14 cellular contexts compared by ENCODE assay signal in the genomic region with DNA sequence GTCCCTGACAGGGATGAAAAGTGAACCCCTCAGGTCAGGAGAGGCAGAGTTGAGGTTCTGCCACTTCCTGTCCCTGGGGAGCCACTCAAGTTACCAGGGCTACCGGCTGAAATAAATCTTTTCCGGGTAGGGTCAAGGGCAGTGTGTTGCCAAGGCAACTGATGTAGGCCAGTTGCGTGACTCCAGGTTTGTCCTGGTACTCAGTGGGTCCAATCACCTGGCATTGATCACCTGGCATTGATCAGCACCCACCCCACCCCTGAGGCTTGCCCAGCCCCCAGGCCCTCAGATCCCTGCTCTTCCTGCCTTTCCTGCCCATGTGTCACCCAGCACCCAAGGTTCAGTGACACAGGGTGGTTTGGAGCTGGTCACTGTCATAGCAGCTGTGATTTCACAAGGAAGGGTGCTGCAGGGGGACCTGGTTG. TPM values are rescaled to one million over a fixed set of nuclear protein-coding genes. Genes with fewer than 3 reads are reported as not detected.
DNase-seq lines count a peak whose midpoint lies in the region; ATAC-seq, FAIRE-seq and TF ChIP-seq lines count a peak whose summit lies in the region.
"Had no signal": no experiment of that assay in that cellular context is flagged by ENCODE, and none has a peak within 500 bp of the region (broad histone marks: within the 10 kb centered on the region; RNA-seq: fewer than 3 reads in every experiment).

No MANE protein-coding gene starts in this region.

- H3K79me1 ChIP-seq in IMR-90 (ENCODE audit: low read depth in 1 of 2, low read length in 2 of 2): no peaks in the 10 kb centered on the region

- CTCF ChIA-PET in IMR-90 (lab: Yijun Ruan, JAX) (no interaction called here), GM12878 (lab: Yijun Ruan, JAX) (interaction anchor here (1.1 to 12.6 kb wide), 3 partner anchors 18 to 124 kb away, joined by 3 to 190 read pairs (median 5); a partner anchor contains a TSS)

- no peak overlapping the region for H3K4me3 Mint-ChIP-seq in T-helper 2 cell treated with Interferon-gamma antibody and Interleukin-4, amounts not matched to agents 5 μg/mL and 100 μg/mL, for 36 hours
- no peak overlapping the region for H3K4me3 Mint-ChIP-seq in stimulated activated effector memory CD8-positive, alpha-beta T cell treated with anti-CD3 and anti-CD28 coated beads, Interleukin-12 subunit alpha, Interleukin-12 subunit beta, amount 100 ng/mL, for 72 hours
- H3K4me3 Mint-ChIP-seq in stimulated activated memory B cell treated with anti-CD40 and anti-IgM and Interleukin-4, amounts not matched to agents 10 μg/mL and 1 μg/mL and 100 μg/mL, for 72 hours: no peak overlapping the region

- no peak overlapping the region for H3K18ac ChIP-seq in IMR-90 (ENCODE audit: low read depth, low read length)

- RAD21 ChIA-PET in GM12878 (lab: Charles Lee; ENCODE audit: unreplicated experiment): no interaction called here

- FAIRE-seq in GM12878 (lab: Jason Lieb, UNC): no peak

- ATAC-seq in IMR-90 (ENCODE audit: low read depth): no peak
- ATAC-seq in GM12878: peak; percentile 32
- no peak for ATAC-seq in stimulated activated effector memory CD8-positive, alpha-beta T cell treated with anti-CD3 and anti-CD28 coated beads, Interleukin-12 subunit alpha, Interleukin-12 subunit beta, amount 100 ng/mL, for 72 hours
- ATAC-seq in stimulated activated memory B cell treated with anti-CD40 and anti-IgM and Interleukin-4, amounts not matched to agents 10 μg/mL and 1 μg/mL and 100 μg/mL, for 72 hours: no peak
- ATAC-seq in HG03520 (IDR thresholded peaks at IDR 0.05; ENCODE audit: unreplicated experiment): no peak

- H4K91ac ChIP-seq in IMR-90 (ENCODE audit: insufficient read depth, low read depth, low read length): no peak overlapping the region

- H2AFZ ChIP-seq in IMR-90 (replicated peaks; ENCODE audit: low read length, poor library complexity): peak overlapping the region; percentile 28
- no peak overlapping the region for H2AFZ ChIP-seq in GM12878 (ENCODE audit: control insufficient read depth, low read depth, low read length)

- no peak overlapping the region for H2AK5ac ChIP-seq in IMR-90 (ENCODE audit: low read depth, low read length)

- no peak overlapping the region for H3K23ac ChIP-seq in IMR-90 (ENCODE audit: low read depth, low read length)

- H3K9me1 ChIP-seq in IMR-90 (ENCODE audit: insufficient read depth, low read length): peaks cover 4% of the 10 kb centered on the region; the same call in 1 of the 2 replicates

- peaks cover 13% of the 10 kb centered on the region for H3K36me3 Mint-ChIP-seq in T-helper 2 cell treated with Interferon-gamma antibody and Interleukin-4, amounts not matched to agents 5 μg/mL and 100 μg/mL, for 36 hours (ENCODE audit: low read depth)
- peaks cover 73% of the 10 kb centered on the region for H3K36me3 Mint-ChIP-seq in stimulated activated effector memory CD8-positive, alpha-beta T cell treated with anti-CD3 and anti-CD28 coated beads, Interleukin-12 subunit alpha, Interleukin-12 subunit beta, amount 100 ng/mL, for 72 hours
- peaks cover 26% of the 10 kb centered on the region for H3K36me3 Mint-ChIP-seq in stimulated activated memory B cell treated with anti-CD40 and anti-IgM and Interleukin-4, amounts not matched to agents 10 μg/mL and 1 μg/mL and 100 μg/mL, for 72 hours

- no peak overlapping the region for H3K56ac ChIP-seq in IMR-90 (ENCODE audit: extremely low read depth, insufficient read depth, low read length)

- H3K27ac Mint-ChIP-seq in T-helper 2 cell treated with Interferon-gamma antibody and Interleukin-4, amounts not matched to agents 5 μg/mL and 100 μg/mL, for 36 hours: peak overlapping the region; percentile 45
- peak overlapping the region; percentile 86 for H3K27ac Mint-ChIP-seq in stimulated activated effector memory CD8-positive, alpha-beta T cell treated with anti-CD3 and anti-CD28 coated beads, Interleukin-12 subunit alpha, Interleukin-12 subunit beta, amount 100 ng/mL, for 72 hours
- no peak overlapping the region for H3K27ac Mint-ChIP-seq in stimulated activated memory B cell treated with anti-CD40 and anti-IgM and Interleukin-4, amounts not matched to agents 10 μg/mL and 1 μg/mL and 100 μg/mL, for 72 hours

- SMC1A ChIA-PET in GM12878 (lab: Charles Lee; ENCODE audit: uncharacterized antibody, unreplicated experiment): interaction anchor here (0.9 kb wide), 1 partner anchor 19 kb away, joined by 3 read pairs; a partner anchor contains a TSS

- peaks cover 3% of the 10 kb centered on the region; the same call in 1 of the 2 replicates for H3K27me3 ChIP-seq in IMR-90 (ENCODE audit: control insufficient read depth, insufficient read depth, low read length)
- H3K27me3 ChIP-seq in GM12878 (replicated peaks in 1 of 2; ENCODE audit: control insufficient read depth in 2 of 2, insufficient read depth in 2 of 2, low read length in 1 of 2): no peaks in the 10 kb centered on the region
- H3K27me3 ChIP-seq in sigmoid colon: peaks cover 0 to 33% (median 2%) of the 10 kb centered on the region in 3 donors
- H3K27me3 ChIP-seq: cardiac muscle cell, right atrium auricular region had no signal

- no peak for TF ChIP-seq RAD21 in IMR-90 (IDR thresholded peaks at IDR 0.05; ENCODE audit: low read length)
- TF ChIP-seq RAD21 in GM12878 (IDR thresholded peaks at IDR 0.05; ENCODE audit: insufficient read depth, low read depth, low read length): no peak

- no peak overlapping the region for H3K4me3 ChIP-seq in IMR-90 (ENCODE audit: insufficient read depth, low read depth, low read length)
- no peak overlapping the region for H3K4me3 ChIP-seq in GM12878
- H3K4me3 ChIP-seq in sigmoid colon: no peak overlapping the region
- H3K4me3 ChIP-seq: cardiac muscle cell, right atrium auricular region, tibial nerve had no signal

- in situ Hi-C loops in IMR-90 (cut with MboI; ENCODE audit: low sequenced_read_pairs): loop anchor here (5.0 kb wide), 1 partner anchor 100 kb away; no protein-coding TSS in a partner anchor
- in situ Hi-C loops in GM12878 (cut with MboI): no loop called here

- DNase-seq in T-helper 2 cell treated with Interferon-gamma antibody and Interleukin-4, amounts not matched to agents 5 μg/mL and 100 μg/mL, for 36 hours (ENCODE audit: low spot score): no peak
- no peak for DNase-seq in T-helper 2 cell
- DNase-seq in IMR-90: no peak
- DNase-seq in GM12878 (ENCODE audit: low read depth, low spot score): no peak
- no peak for DNase-seq in stimulated activated effector memory CD8-positive, alpha-beta T cell treated with anti-CD3 and anti-CD28 coated beads, Interleukin-12 subunit alpha, Interleukin-12 subunit beta, amount 100 ng/mL, for 72 hours (ENCODE audit: low spot score in 2 of 2)
- DNase-seq in sigmoid colon: no peak
- DNase-seq: activated effector memory CD4-positive, alpha-beta T cell treated with Interleukin-2 at 50 U/mL for 16 hours; NCI-H226; SHP77 treated with DMSO at 0.1 percent for 48 hours had no signal

- H3K4ac ChIP-seq in IMR-90 (ENCODE audit: low read depth, low read length): no peak overlapping the region

- peaks cover 17% of the 10 kb centered on the region for H3K4me1 Mint-ChIP-seq in T-helper 2 cell treated with Interferon-gamma antibody and Interleukin-4, amounts not matched to agents 5 μg/mL and 100 μg/mL, for 36 hours (ENCODE audit: low read depth)
- H3K4me1 Mint-ChIP-seq in stimulated activated effector memory CD8-positive, alpha-beta T cell treated with anti-CD3 and anti-CD28 coated beads, Interleukin-12 subunit alpha, Interleukin-12 subunit beta, amount 100 ng/mL, for 72 hours: peaks cover 48% of the 10 kb centered on the region
- peaks cover 57% of the 10 kb centered on the region for H3K4me1 Mint-ChIP-seq in stimulated activated memory B cell treated with anti-CD40 and anti-IgM and Interleukin-4, amounts not matched to agents 10 μg/mL and 1 μg/mL and 100 μg/mL, for 72 hours

- H3K4me2 ChIP-seq in IMR-90 (ENCODE audit: low read depth, low read length): no peak overlapping the region
- H3K4me2 ChIP-seq in GM12878 (ENCODE audit: control insufficient read depth, insufficient read depth): no peak overlapping the region

- H3K27me3 Mint-ChIP-seq in T-helper 2 cell treated with Interferon-gamma antibody and Interleukin-4, amounts not matched to agents 5 μg/mL and 100 μg/mL, for 36 hours (ENCODE audit: low read depth): peaks cover 4% of the 10 kb centered on the region
- H3K27me3 Mint-ChIP-seq in stimulated activated memory B cell treated with anti-CD40 and anti-IgM and Interleukin-4, amounts not matched to agents 10 μg/mL and 1 μg/mL and 100 μg/mL, for 72 hours: no peaks in the 10 kb centered on the region

- H3K4me1 ChIP-seq in IMR-90 (ENCODE audit: control insufficient read depth, insufficient read depth, low read length) (peaks cover 4% of the 10 kb centered on the region; the same call in 1 of the 2 replicates), GM12878 (ENCODE audit: control insufficient read depth, insufficient read depth, low read length) (peaks cover 30% of the 10 kb centered on the region), sigmoid colon (peaks cover 2 to 14% (median 12%) of the 10 kb centered on the region in 4 donors)

- H4K20me1 ChIP-seq in IMR-90 (ENCODE audit: insufficient read depth, low read length): no peaks in the 10 kb centered on the region
- no peaks in the 10 kb centered on the region for H4K20me1 ChIP-seq in GM12878 (ENCODE audit: control insufficient read depth, insufficient read depth)

- no peak overlapping the region for H3K14ac ChIP-seq in IMR-90 (replicated peaks; ENCODE audit: low read depth, low read length)

- no peaks in the 10 kb centered on the region for H3K9me3 Mint-ChIP-seq in T-helper 2 cell treated with Interferon-gamma antibody and Interleukin-4, amounts not matched to agents 5 μg/mL and 100 μg/mL, for 36 hours
- H3K9me3 Mint-ChIP-seq in stimulated activated effector memory CD8-positive, alpha-beta T cell treated with anti-CD3 and anti-CD28 coated beads, Interleukin-12 subunit alpha, Interleukin-12 subunit beta, amount 100 ng/mL, for 72 hours: no peaks in the 10 kb centered on the region
- no peaks in the 10 kb centered on the region for H3K9me3 Mint-ChIP-seq in stimulated activated memory B cell treated with anti-CD40 and anti-IgM and Interleukin-4, amounts not matched to agents 10 μg/mL and 1 μg/mL and 100 μg/mL, for 72 hours

- no peaks in the 10 kb centered on the region for H3K9me3 ChIP-seq in IMR-90 (ENCODE audit: control insufficient read depth, insufficient read depth, low read length)
- no peaks in the 10 kb centered on the region for H3K9me3 ChIP-seq in GM12878 (replicated peaks; ENCODE audit: control insufficient read depth, insufficient read depth, low read length)
- H3K9me3 ChIP-seq in sigmoid colon: no peaks in the 10 kb centered on the region
- H3K9me3 ChIP-seq: right atrium auricular region, tibial nerve had no signal

- H2BK20ac ChIP-seq in IMR-90 (ENCODE audit: low read depth, low read length): no peak overlapping the region

- dilution Hi-C loops in IMR-90 (cut with HindIII; ENCODE audit: low sequenced_read_pairs, unreplicated experiment): no loop called here

- no peak overlapping the region for H3K27ac ChIP-seq in IMR-90 (ENCODE audit: insufficient read depth, low read length)
- H3K27ac ChIP-seq in GM12878 (ENCODE audit: control insufficient read depth, insufficient read depth): no peak overlapping the region
- H3K27ac ChIP-seq in sigmoid colon: no peak overlapping the region
- H3K27ac ChIP-seq: right atrium auricular region had no signal

- no peaks in the 10 kb centered on the region; the same call in 1 of the 2 replicates for H3K36me3 ChIP-seq in IMR-90 (ENCODE audit: control insufficient read depth, insufficient read depth, low read length)
- peaks cover 10 to 14% of the 10 kb centered on the region in 2 experiments; a peak in 3 of 4 replicates for H3K36me3 ChIP-seq in GM12878 (ENCODE audit: control insufficient read depth in 2 of 2, insufficient read depth in 2 of 2, low read length in 1 of 2)
- peaks cover 0 to 11% (median 2%) of the 10 kb centered on the region in 4 donors for H3K36me3 ChIP-seq in sigmoid colon
- H3K36me3 ChIP-seq: cardiac muscle cell, right atrium auricular region had no signal

- H4K8ac ChIP-seq in IMR-90 (ENCODE audit: low read depth in 2 of 2, low read length in 2 of 2): no peak overlapping the region

- TF ChIP-seq POLR2A in IMR-90 (IDR thresholded peaks at IDR 0.05; ENCODE audit: low read depth, low read length): no peak
- no peak; the same call in 1 of the 2 replicates for TF ChIP-seq POLR2A in GM12878 (IDR thresholded peaks at IDR 0.05; ENCODE audit: low read depth, low read length)
- TF ChIP-seq POLR2A in sigmoid colon (IDR thresholded peaks at IDR 0.05): no peak

- TF ChIP-seq CTCF in IMR-90 (conservative IDR thresholded peaks at IDR 0.05; ENCODE audit: low read depth, low read length) (no peak), GM12878 (IDR thresholded peaks at IDR 0.05 in 2 of 3, conservative IDR thresholded peaks at IDR 0.05 in 1 of 3; ENCODE audit: control insufficient read depth in 2 of 3, extremely low read depth in 1 of 3, insufficient read depth in 1 of 3, low read depth in 3 of 3, low read length in 3 of 3) (no peak), sigmoid colon (IDR thresholded peaks at IDR 0.05) (no peak)

- no peak overlapping the region for H2BK120ac ChIP-seq in IMR-90 (ENCODE audit: low read depth, low read length)

- H2AK9ac ChIP-seq in IMR-90 (replicated peaks; ENCODE audit: low read depth, low read length, poor library complexity): no peak overlapping the region

- WGBS in IMR-90 (ENCODE audit: extremely low coverage in 2 of 2, insufficient read length in 1 of 2), 2 experiments: no CpG with 5 or more reads among the region's 3 CpGs
- 2% methylated on average over 3 of the region's 3 CpGs for WGBS in GM12878 (ENCODE audit: insufficient coverage, insufficient replicate concordance, low lambda C conversion rate, missing lambda C conversion rate)
- 36 to 42% methylated on average over 3 of the region's 3 CpGs for WGBS in sigmoid colon, 2 donors

- no peak overlapping the region for H3K9ac ChIP-seq in IMR-90 (ENCODE audit: low read depth, low read length)
- H3K9ac ChIP-seq in GM12878 (ENCODE audit: control insufficient read depth, insufficient read depth, low read length): no peak overlapping the region

- BruUV-seq in IMR-90 (replicated peaks; lab: Mats Ljungman, UMichigan) (no TSS peak), GM12878 (replicated peaks; lab: Mats Ljungman, UMichigan) (no TSS peak)

- intact Hi-C loops in IMR-90 (cut with micrococcal nuclease) (no loop called here), GM12878 (cut with micrococcal nuclease; ENCODE audit: unreplicated experiment) (no loop called here), sigmoid colon (cut with DNase I) (no loop called here)

- TF ChIP-seq EP300 in GM12878 (IDR thresholded peaks at IDR 0.05; ENCODE audit: borderline replicate concordance in 1 of 2, control insufficient read depth in 1 of 2, low read depth in 2 of 2, low read length in 2 of 2) (no peak), sigmoid colon (IDR thresholded peaks at IDR 0.05) (no peak)

- no peak overlapping the region for H2BK15ac ChIP-seq in IMR-90 (ENCODE audit: low read depth, low read length)

- POLR2A ChIA-PET in IMR-90 (lab: Charles Lee; ENCODE audit: unreplicated experiment): no interaction called here
- POLR2A ChIA-PET in GM12878 (lab: Charles Lee): no interaction called here

- no peaks in the 10 kb centered on the region for H3K79me2 ChIP-seq in GM12878 (ENCODE audit: control insufficient read depth, insufficient read depth, low read length)

- H4K5ac ChIP-seq in IMR-90 (ENCODE audit: low read depth, low read length): no peak overlapping the region

- H2BK5ac ChIP-seq in IMR-90 (ENCODE audit: low read depth, low read length, poor library complexity, severe bottlenecking): no peak overlapping the region

RNA-seq across cellular contexts. Expression of a gene that starts 5.9 kb away (rescaled TPM):
- total RNA-seq in IMR-90 (2012; rRNA removed) (not detected in 2 replicates), GM12878 (2014; rRNA removed) (1.8 and 1.9 TPM in 2 replicates), GM12878 (2014; rRNA removed; fragmentation: Illumina TruSeq; extraction: Trizol) (0.18 and 0.83 TPM in 2 replicates), GM12878 (2021) (7.0 and 8.3 TPM in 2 replicates), sigmoid colon (1 to 10 TPM in 2 of 4 donors, under 1 TPM in 1, not detected in 1; 0.71 to 2.5 (median 1.9) TPM)
- polyA plus RNA-seq in IMR-90 (2012; rRNA removed) (1.8 and 2.3 TPM in 2 replicates), GM12878 (2011; rRNA removed) (0.19 and 0.60 TPM in 2 replicates), GM12878 (2014; fragmentation: Illumina TruSeq; extraction: Trizol) (0.15 TPM in 1 of 2 replicates, not detected in the other), GM12878 (2014; fragmentation: Nextera tagmentation; extraction: Ambion mirVana) (1 to 10 TPM in 1 of 2 experiments, under 1 TPM in 1; 0.14 to 1.1 TPM), GM12878 (2014; rRNA removed) (8.6 and 12.5 TPM in 2 replicates), GM12878 (2016; fragmentation: Nextera tagmentation; extraction: Ambion mirVana) (1 to 10 TPM; 1.1 to 2.8 TPM), sigmoid colon (1 to 10 TPM in 1 of 3 donors, not detected in 2; 7.2 TPM)
- 0.54 and 0.62 TPM in 2 replicates for polyA plus RNA-seq in IMR-90 (2012; cell fraction: cytosol; rRNA removed)
- 8.7 and 38.4 TPM in 2 replicates for polyA plus RNA-seq in IMR-90 (2012; cell fraction: nucleus; rRNA removed; ENCODE audit: low replicate concordance)
- total RNA-seq in GM12878 (2013; cell fraction: nucleolus; rRNA removed): 2.1 TPM in 1 of 2 replicates, not detected in the other
- polyA plus RNA-seq in GM12878 (2011; ENCODE audit: low read depth): 4.0 TPM
- 0.81 and 1.7 TPM in 2 replicates for polyA plus RNA-seq in GM12878 (2011; cell fraction: cytosol; rRNA removed)
- 21.7 and 26.8 TPM in 2 replicates for polyA plus RNA-seq in GM12878 (2011; cell fraction: nucleus; rRNA removed)
- 5.1 and 6.3 TPM in 2 replicates for polyA plus RNA-seq in GM12878 (2012)
- not detected in 2 replicates for polyA minus RNA-seq in GM12878 (2011; rRNA and poly(A)+ RNA removed)
- not detected in 2 replicates for polyA minus RNA-seq in GM12878 (2011; cell fraction: cytosol; rRNA and poly(A)+ RNA removed)
- polyA minus RNA-seq in GM12878 (2011; cell fraction: nucleus; rRNA and poly(A)+ RNA removed): 1.5 and 3.0 TPM in 2 replicates
- total RNA-seq: right atrium auricular region had no signal

RNA-seq across cellular contexts. Expression of a gene that starts 18.2 kb away (rescaled TPM):
- total RNA-seq in IMR-90 (2012; rRNA removed) (5.0 and 6.1 TPM in 2 replicates), GM12878 (2014; rRNA removed) (38.1 and 41.9 TPM in 2 replicates), GM12878 (2014; rRNA removed; fragmentation: Illumina TruSeq; extraction: Trizol) (10.9 and 11.9 TPM in 2 replicates), GM12878 (2021) (82.6 and 96.7 TPM in 2 replicates), sigmoid colon (10 to 100 TPM; 28.9 to 74.5 (median 42.9) TPM)
- polyA plus RNA-seq in IMR-90 (2012; rRNA removed) (41.3 and 42.2 TPM in 2 replicates), GM12878 (2011; rRNA removed) (7.6 and 15.4 TPM in 2 replicates), GM12878 (2014; fragmentation: Illumina TruSeq; extraction: Trizol) (2.7 and 10.8 TPM in 2 replicates), GM12878 (2014; fragmentation: Nextera tagmentation; extraction: Ambion mirVana) (1 to 10 TPM in 1 of 2 experiments, under 1 TPM in 1; 0.58 to 1.7 TPM), GM12878 (2014; rRNA removed) (68.0 and 84.2 TPM in 2 replicates), GM12878 (2016; fragmentation: Nextera tagmentation; extraction: Ambion mirVana) (10 to 100 TPM; 41.4 to 64.0 TPM), sigmoid colon (10 to 100 TPM; 28.2 to 92.3 (median 40.7) TPM)
- 20.5 and 31.1 TPM in 2 replicates for polyA plus RNA-seq in IMR-90 (2012; cell fraction: cytosol; rRNA removed)
- polyA plus RNA-seq in IMR-90 (2012; cell fraction: nucleus; rRNA removed; ENCODE audit: low replicate concordance): 247 and 673 TPM in 2 replicates
- total RNA-seq in GM12878 (2013; cell fraction: nucleolus; rRNA removed): 63.4 and 80.4 TPM in 2 replicates
- 11.7 TPM for polyA plus RNA-seq in GM12878 (2011; ENCODE audit: low read depth)
- polyA plus RNA-seq in GM12878 (2011; cell fraction: cytosol; rRNA removed): 17.3 and 25.9 TPM in 2 replicates
- polyA plus RNA-seq in GM12878 (2011; cell fraction: nucleus; rRNA removed): 141 and 178 TPM in 2 replicates
- 29.9 and 33.1 TPM in 2 replicates for polyA plus RNA-seq in GM12878 (2012)
- 9.2 and 21.5 TPM in 2 replicates for polyA minus RNA-seq in GM12878 (2011; rRNA and poly(A)+ RNA removed)
- 10.2 and 24.1 TPM in 2 replicates for polyA minus RNA-seq in GM12878 (2011; cell fraction: cytosol; rRNA and poly(A)+ RNA removed)
- 31.4 and 55.1 TPM in 2 replicates for polyA minus RNA-seq in GM12878 (2011; cell fraction: nucleus; rRNA and poly(A)+ RNA removed)

RNA-seq across cellular contexts. Expression of a gene that starts 18.4 kb away (rescaled TPM):
- 0.28 and 0.54 TPM in 2 replicates for total RNA-seq in IMR-90 (2012; rRNA removed)
- 0.29 and 0.43 TPM in 2 replicates for polyA plus RNA-seq in IMR-90 (2012; rRNA removed)
- polyA plus RNA-seq in IMR-90 (2012; cell fraction: cytosol; rRNA removed): 0.23 and 0.58 TPM in 2 replicates
- polyA plus RNA-seq in IMR-90 (2012; cell fraction: nucleus; rRNA removed; ENCODE audit: low replicate concordance): 1.5 and 2.5 TPM in 2 replicates
- total RNA-seq in GM12878 (2013; cell fraction: nucleolus; rRNA removed): 1.7 and 2.4 TPM in 2 replicates
- total RNA-seq in GM12878 (2014; rRNA removed): 0.11 and 0.16 TPM in 2 replicates
- 0.23 and 0.31 TPM in 2 replicates for total RNA-seq in GM12878 (2014; rRNA removed; fragmentation: Illumina TruSeq; extraction: Trizol)
- total RNA-seq in GM12878 (2021): not detected in 2 replicates
- not detected for polyA plus RNA-seq in GM12878 (2011; ENCODE audit: low read depth)
- 0.78 and 0.96 TPM in 2 replicates for polyA plus RNA-seq in GM12878 (2011; rRNA removed)
- 0.74 and 0.88 TPM in 2 replicates for polyA plus RNA-seq in GM12878 (2011; cell fraction: cytosol; rRNA removed)
- 2.2 and 2.8 TPM in 2 replicates for polyA plus RNA-seq in GM12878 (2011; cell fraction: nucleus; rRNA removed)
- polyA plus RNA-seq in GM12878 (2012): 0.09 and 0.48 TPM in 2 replicates
- 0.24 TPM in 1 of 2 replicates, not detected in the other for polyA plus RNA-seq in GM12878 (2014; fragmentation: Illumina TruSeq; extraction: Trizol)
- polyA plus RNA-seq in GM12878 (2014; fragmentation: Nextera tagmentation; extraction: Ambion mirVana): not detected
- 0.30 and 0.60 TPM in 2 replicates for polyA plus RNA-seq in GM12878 (2014; rRNA removed)
- under 1 TPM in 1 of 2 experiments, not detected in 1; 0.19 TPM for polyA plus RNA-seq in GM12878 (2016; fragmentation: Nextera tagmentation; extraction: Ambion mirVana)
- polyA minus RNA-seq in GM12878 (2011; rRNA and poly(A)+ RNA removed): 1.2 and 2.0 TPM in 2 replicates
- not detected in 2 replicates for polyA minus RNA-seq in GM12878 (2011; cell fraction: cytosol; rRNA and poly(A)+ RNA removed)
- polyA minus RNA-seq in GM12878 (2011; cell fraction: nucleus; rRNA and poly(A)+ RNA removed): 0.73 and 1.2 TPM in 2 replicates
- total RNA-seq in sigmoid colon: 1 to 10 TPM in 1 of 4 donors, under 1 TPM in 2, not detected in 1; 0.27 to 2.8 (median 0.71) TPM
- polyA plus RNA-seq in sigmoid colon: 1 to 10 TPM in 1 of 3 donors, under 1 TPM in 2; 0.46 to 1.2 (median 0.95) TPM

RNA-seq across cellular contexts. Expression of a gene that starts 28.8 kb away (rescaled TPM):
- total RNA-seq in IMR-90 (2012; rRNA removed) (3.0 and 4.2 TPM in 2 replicates), GM12878 (2014; rRNA removed) (47.8 and 60.3 TPM in 2 replicates), GM12878 (2014; rRNA removed; fragmentation: Illumina TruSeq; extraction: Trizol) (14.9 and 18.0 TPM in 2 replicates), GM12878 (2021) (71.5 and 75.1 TPM in 2 replicates), sigmoid colon (10 to 100 TPM; 17.5 to 32.7 (median 20.2) TPM)
- polyA plus RNA-seq in IMR-90 (2012; rRNA removed) (10.0 and 14.2 TPM in 2 replicates), GM12878 (2011; rRNA removed) (10.2 and 24.2 TPM in 2 replicates), GM12878 (2014; fragmentation: Illumina TruSeq; extraction: Trizol) (6.6 and 15.6 TPM in 2 replicates), GM12878 (2014; fragmentation: Nextera tagmentation; extraction: Ambion mirVana) (1 to 10 TPM in 1 of 2 experiments, under 1 TPM in 1; 0.90 to 1.1 TPM), GM12878 (2014; rRNA removed) (47.0 and 50.2 TPM in 2 replicates), GM12878 (2016; fragmentation: Nextera tagmentation; extraction: Ambion mirVana) (10 to 100 TPM; 26.7 to 27.0 TPM), sigmoid colon (10 to 100 TPM; 28.8 to 33.0 (median 30.7) TPM)
- 4.0 and 11.5 TPM in 2 replicates for polyA plus RNA-seq in IMR-90 (2012; cell fraction: cytosol; rRNA removed)
- 9.6 and 20.8 TPM in 2 replicates for polyA plus RNA-seq in IMR-90 (2012; cell fraction: nucleus; rRNA removed; ENCODE audit: low replicate concordance)
- total RNA-seq in GM12878 (2013; cell fraction: nucleolus; rRNA removed): 48.5 and 51.9 TPM in 2 replicates
- polyA plus RNA-seq in GM12878 (2011; ENCODE audit: low read depth): 7.2 TPM
- 25.0 and 44.5 TPM in 2 replicates for polyA plus RNA-seq in GM12878 (2011; cell fraction: cytosol; rRNA removed)
- 54.0 and 54.7 TPM in 2 replicates for polyA plus RNA-seq in GM12878 (2011; cell fraction: nucleus; rRNA removed)
- polyA plus RNA-seq in GM12878 (2012): 25.3 and 36.4 TPM in 2 replicates
- polyA minus RNA-seq in GM12878 (2011; rRNA and poly(A)+ RNA removed): 16.2 and 34.8 TPM in 2 replicates
- 16.7 and 18.5 TPM in 2 replicates for polyA minus RNA-seq in GM12878 (2011; cell fraction: cytosol; rRNA and poly(A)+ RNA removed)
- polyA minus RNA-seq in GM12878 (2011; cell fraction: nucleus; rRNA and poly(A)+ RNA removed): 25.1 and 38.4 TPM in 2 replicates

RNA-seq across cellular contexts. Expression of a gene that starts 34.4 kb away (rescaled TPM):
- 22.6 and 25.6 TPM in 2 replicates for total RNA-seq in IMR-90 (2012; rRNA removed)
- polyA plus RNA-seq in IMR-90 (2012; rRNA removed): 364 and 385 TPM in 2 replicates
- 283 and 394 TPM in 2 replicates for polyA plus RNA-seq in IMR-90 (2012; cell fraction: cytosol; rRNA removed)
- polyA plus RNA-seq in IMR-90 (2012; cell fraction: nucleus; rRNA removed; ENCODE audit: low replicate concordance): 615 and 1,429 TPM in 2 replicates
- total RNA-seq in GM12878 (2013; cell fraction: nucleolus; rRNA removed): 1.6 TPM in 1 of 2 replicates, not detected in the other
- total RNA-seq in GM12878 (2014; rRNA removed): 0.85 and 0.87 TPM in 2 replicates
- 0.32 and 0.40 TPM in 2 replicates for total RNA-seq in GM12878 (2014; rRNA removed; fragmentation: Illumina TruSeq; extraction: Trizol)
- 2.5 and 3.4 TPM in 2 replicates for total RNA-seq in GM12878 (2021)
- 1.1 TPM for polyA plus RNA-seq in GM12878 (2011; ENCODE audit: low read depth)
- polyA plus RNA-seq in GM12878 (2011; rRNA removed): 0.56 and 0.88 TPM in 2 replicates
- polyA plus RNA-seq in GM12878 (2011; cell fraction: cytosol; rRNA removed): 1.1 and 1.4 TPM in 2 replicates
- 8.6 and 9.6 TPM in 2 replicates for polyA plus RNA-seq in GM12878 (2011; cell fraction: nucleus; rRNA removed)
- polyA plus RNA-seq in GM12878 (2012): 4.3 and 5.7 TPM in 2 replicates
- polyA plus RNA-seq in GM12878 (2014; fragmentation: Illumina TruSeq; extraction: Trizol): 0.57 and 1.0 TPM in 2 replicates
- polyA plus RNA-seq in GM12878 (2014; fragmentation: Nextera tagmentation; extraction: Ambion mirVana): under 1 TPM; 0.27 to 0.45 TPM
- 2.2 and 2.9 TPM in 2 replicates for polyA plus RNA-seq in GM12878 (2014; rRNA removed)
- polyA plus RNA-seq in GM12878 (2016; fragmentation: Nextera tagmentation; extraction: Ambion mirVana): 1 to 10 TPM; 1.8 to 2.7 TPM
- 0.36 TPM in 1 of 2 replicates, not detected in the other for polyA minus RNA-seq in GM12878 (2011; rRNA and poly(A)+ RNA removed)
- not detected in 2 replicates for polyA minus RNA-seq in GM12878 (2011; cell fraction: cytosol; rRNA and poly(A)+ RNA removed)
- 1.8 and 2.7 TPM in 2 replicates for polyA minus RNA-seq in GM12878 (2011; cell fraction: nucleus; rRNA and poly(A)+ RNA removed)
- total RNA-seq in sigmoid colon: 10 to 100 TPM; 14.3 to 76.4 (median 21.4) TPM
- 10 to 100 TPM in 2 of 3 donors, 1 to 10 TPM in 1; 2.3 to 36.7 (median 10.8) TPM for polyA plus RNA-seq in sigmoid colon
